ENCODE assay signal across 8 cellular contexts in the genomic region with DNA sequence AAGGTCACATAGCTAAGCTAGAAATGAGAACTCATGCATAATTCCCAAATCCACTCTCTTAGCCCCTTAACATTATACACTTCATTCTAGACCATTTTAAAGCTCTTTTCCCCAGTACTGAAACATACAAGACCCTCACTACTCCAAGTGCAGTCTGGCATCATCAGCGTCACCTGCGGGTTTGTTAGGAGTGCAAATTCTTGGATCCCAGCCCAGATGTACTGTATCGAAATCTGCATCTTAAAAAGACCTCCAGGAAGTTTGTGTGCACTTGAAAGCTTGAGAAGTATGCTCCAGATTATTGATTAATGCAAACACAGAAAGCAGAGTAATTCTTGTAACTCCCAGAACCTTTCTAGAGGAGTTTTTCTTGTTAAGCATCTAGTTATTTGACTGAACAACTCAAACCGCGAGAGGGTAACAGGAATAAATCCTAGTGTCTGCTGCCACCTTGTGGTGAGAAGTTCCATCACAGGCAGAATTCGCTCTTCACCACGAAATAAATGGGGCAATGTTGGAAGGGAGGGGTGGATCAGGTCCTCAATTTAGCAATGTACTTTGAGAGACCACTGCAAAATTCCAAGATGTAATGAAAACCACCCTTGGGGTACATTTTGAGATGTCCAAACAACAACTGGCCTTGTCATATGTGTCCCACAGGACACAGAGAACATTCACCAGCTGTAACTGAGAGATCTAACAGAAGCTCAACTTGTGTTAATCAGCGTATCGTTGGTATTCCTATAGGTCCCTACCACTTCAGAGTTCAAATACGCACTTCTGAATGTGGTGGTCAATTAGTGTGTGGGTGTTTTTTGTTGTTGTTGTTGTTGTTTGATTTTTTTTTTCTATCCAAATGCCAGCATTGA. TPM values are rescaled to one million over a fixed set of nuclear protein-coding genes. Genes with fewer than 3 reads are reported as not detected.
DNase-seq lines count a peak whose midpoint lies in the region; ATAC-seq, FAIRE-seq and TF ChIP-seq lines count a peak whose summit lies in the region.

No MANE protein-coding gene starts in this region.

- 27 to 30% (median 28%) methylated on average over 10 of the region's 10 CpGs for WGBS in stomach, 5 donors

- DNase-seq in AG04449 (ENCODE audit: low read depth, low spot score) (no peak), GM18507 (ENCODE audit: extremely low spot score, insufficient read length, low read depth) (no peak), NOMO-1 treated with DMSO at 0.1 percent for 48 hours (lab: John Stamatoyannopoulos, UW; ENCODE audit: unreplicated experiment) (peak; percentile 50), epithelial cell of prostate (ENCODE audit: low read depth, low spot score) (peak; percentile 6), stomach (peak; percentile 70)
- DNase-seq in activated CD8-positive, alpha-beta memory T cell treated with anti-CD3 and anti-CD28 coated beads, Interleukin-2, amount 50 U/mL, for 4 hours: peak; percentile 63
- DNase-seq in naive thymus-derived CD8-positive, alpha-beta T cell: peak; percentile 19 to 67 (median 57)

- POLR2A ChIA-PET in AG04449 (lab: Yijun Ruan, JAX): no interaction called here
- POLR2A ChIA-PET in naive thymus-derived CD8-positive, alpha-beta T cell (lab: Charles Lee): no interaction called here

- CTCF ChIA-PET in AG04449 (lab: Yijun Ruan, JAX): interaction anchor here (0.6 to 16.6 kb wide), 32 partner anchors 8 to 583 kb away, joined by 3 to 491 read pairs (median 4); no protein-coding TSS in a partner anchor

- TF ChIP-seq EP300 in stomach (IDR thresholded peaks at IDR 0.05): no peak

- H3K4me3 Mint-ChIP-seq in naive thymus-derived CD8-positive, alpha-beta T cell: no peak overlapping the region

- TF ChIP-seq CTCF in AG04449 (IDR thresholded peaks at IDR 0.05; ENCODE audit: insufficient read depth, low read length, missing control alignments): peak; percentile 75
- peak in 6 of 7 experiments; percentile 27 to 82 (median 80) for TF ChIP-seq CTCF in stomach (IDR thresholded peaks at IDR 0.05)

- H3K27me3 ChIP-seq in stomach: no peaks in the 10 kb centered on the region

- no peak for TF ChIP-seq POLR2A in stomach (IDR thresholded peaks at IDR 0.05)

- peak; percentile 88 for ATAC-seq in HG03354 (IDR thresholded peaks at IDR 0.05; ENCODE audit: poor library complexity, severe bottlenecking, unreplicated experiment)
- ATAC-seq in naive thymus-derived CD8-positive, alpha-beta T cell: peak; percentile 57 to 63

- H3K4me3 ChIP-seq in AG04449 (ENCODE audit: low read depth, low read length): no peak overlapping the region
- no peak overlapping the region for H3K4me3 ChIP-seq in stomach

- H3K27me3 Mint-ChIP-seq in naive thymus-derived CD8-positive, alpha-beta T cell: no peaks in the 10 kb centered on the region

- FAIRE-seq in GM18507 (lab: Jason Lieb, UNC): peak; percentile 84

- H3K9me3 Mint-ChIP-seq in naive thymus-derived CD8-positive, alpha-beta T cell: no peaks in the 10 kb centered on the region

- intact Hi-C loops in stomach (cut with DNase I; ENCODE audit: low total_unique reads): loop anchor here (5.0 kb wide), 1 partner anchor 466 kb away; no protein-coding TSS in a partner anchor

- no peaks in the 10 kb centered on the region for H3K36me3 ChIP-seq in stomach

- peaks cover 0 to 6% (median 0%) of the 10 kb centered on the region in 4 donors for H3K4me1 Mint-ChIP-seq in naive thymus-derived CD8-positive, alpha-beta T cell

- peaks cover 0 to 7% (median 2%) of the 10 kb centered on the region in 4 donors for H3K4me1 ChIP-seq in stomach

- H3K9me3 ChIP-seq in stomach: no peaks in the 10 kb centered on the region

- no peak overlapping the region for H3K27ac ChIP-seq in epithelial cell of prostate
- H3K27ac ChIP-seq in stomach: no peak overlapping the region

- H3K36me3 Mint-ChIP-seq in naive thymus-derived CD8-positive, alpha-beta T cell: no peaks in the 10 kb centered on the region

- H3K27ac Mint-ChIP-seq in naive thymus-derived CD8-positive, alpha-beta T cell: no peak overlapping the region

RNA-seq across cellular contexts. Expression of a gene that starts 0.6 kb away (rescaled TPM):
- total RNA-seq in naive thymus-derived CD8-positive, alpha-beta T cell: not detected
- not detected for polyA plus RNA-seq in naive thymus-derived CD8-positive, alpha-beta T cell
- not detected for total RNA-seq in stomach
- not detected for polyA plus RNA-seq in stomach

RNA-seq across cellular contexts. Expression of a gene that starts 45.1 kb away (rescaled TPM):
- total RNA-seq in naive thymus-derived CD8-positive, alpha-beta T cell: 10 to 100 TPM; 52.2 to 52.5 TPM
- polyA plus RNA-seq in naive thymus-derived CD8-positive, alpha-beta T cell: 100 to 1,000 TPM in 1 of 3 donors, 10 to 100 TPM in 2; 79.9 to 116 (median 100.0) TPM
- total RNA-seq in stomach: 100 to 1,000 TPM in 1 of 5 donors, 10 to 100 TPM in 4; 27.8 to 189 (median 49.6) TPM
- polyA plus RNA-seq in stomach: 100 to 1,000 TPM in 2 of 3 donors, 10 to 100 TPM in 1; 88.9 to 115 (median 113) TPM

RNA-seq across cellular contexts. Expression of a gene that starts 45.2 kb away (rescaled TPM):
- total RNA-seq in naive thymus-derived CD8-positive, alpha-beta T cell: 100 to 1,000 TPM; 161 to 162 TPM
- polyA plus RNA-seq in naive thymus-derived CD8-positive, alpha-beta T cell: 10 to 100 TPM; 18.0 to 29.8 (median 21.9) TPM
- 100 to 1,000 TPM in 1 of 5 donors, 10 to 100 TPM in 4; 27.2 to 333 (median 50.9) TPM for total RNA-seq in stomach
- 1 to 10 TPM; 2.1 to 4.6 (median 2.3) TPM for polyA plus RNA-seq in stomach

Comparison
In these comparisons a context has a peak if more than half of its experiments do, and no peak if none do; other contexts are left out.
1. DNase-seq: peak in NOMO-1 treated with DMSO at 0.1 percent for 48 hours (single experiment), activated CD8-positive, alpha-beta memory T cell treated with anti-CD3 and anti-CD28 coated beads, Interleukin-2, amount 50 U/mL, for 4 hours (single experiment), epithelial cell of prostate (single experiment), naive thymus-derived CD8-positive, alpha-beta T cell (10 of 10) and stomach (single experiment); none in AG04449 (single experiment) and GM18507 (single experiment).